In genomic region chr15:57887825-57888224, GRCh38 we compare ENCODE assay signal across 33 cellular contexts.
"Had no signal": no experiment of that assay in that cellular context is flagged by ENCODE, and none has a peak within 500 bp of the region (broad histone marks: within the 10 kb centered on the region; RNA-seq: fewer than 3 reads in every experiment).

No MANE protein-coding gene starts in this region.

- H3K4me1 ChIP-seq: adrenal gland, ascending aorta, body of pancreas, breast epithelium had no signal

- ATAC-seq: activated naive CD4-positive, alpha-beta T cell treated with anti-CD3 and anti-CD28 coated beads, Interleukin-2, amount 50 U/mL, for 72 hours; activated naive CD8-positive, alpha-beta T cell treated with anti-CD3 and anti-CD28 coated beads, Interleukin-2, amount 50 U/mL, for 24 hours; activated T-cell treated with anti-CD3 and anti-CD28 coated beads, Interleukin-2, amount 50 U/mL, for 4 hours; activated T-cell treated with anti-CD3 and anti-CD28 coated beads, Interleukin-2, amount 50 U/mL, for 72 hours; activated T-helper 17 cell treated with anti-CD3 and anti-CD28 coated beads, Interleukin-2, amount 50 U/mL, for 72 hours; body of pancreas had no signal

- H3K9me3 ChIP-seq: adrenal gland, ascending aorta, body of pancreas had no signal

- H3K36me3 ChIP-seq: adrenal gland, ascending aorta, brain microvascular endothelial cell, breast epithelium, cardiac muscle cell had no signal

- H3K27me3 ChIP-seq: ascending aorta, body of pancreas, brain microvascular endothelial cell, breast epithelium, cardiac muscle cell had no signal

- DNase-seq: activated effector memory CD4-positive, alpha-beta T cell treated with anti-CD3 and anti-CD28 coated beads, Interleukin-2, amount 50 U/mL, for 16 hours; activated effector memory CD4-positive, alpha-beta T cell treated with Interleukin-2 at 50 U/mL for 16 hours; activated gamma-delta T cell; activated gamma-delta T cell treated with Interleukin-2 at 50 U/mL for 16 hours; activated naive CD4-positive, alpha-beta T cell; activated naive CD4-positive, alpha-beta T cell treated with anti-CD3 and anti-CD28 coated beads for 36 hours; activated naive CD4-positive, alpha-beta T cell treated with anti-CD3 and anti-CD28 coated beads, Interleukin-2, amount 10 ng/mL, durations not matched to agents 7 days and 5 days; activated naive CD4-positive, alpha-beta T cell treated with anti-CD3 and anti-CD28 coated beads, Interleukin-2, amount 50 U/mL, for 16 hours; activated naive CD4-positive, alpha-beta T cell treated with Interleukin-2 at 50 U/mL for 16 hours; activated naive CD8-positive, alpha-beta T cell treated with anti-CD3 and anti-CD28 coated beads for 36 hours; activated naive CD8-positive, alpha-beta T cell treated with anti-CD3 and anti-CD28 coated beads, Interleukin-2, amount 10 ng/mL, durations not matched to agents 7 days and 5 days; activated naive CD8-positive, alpha-beta T cell treated with anti-CD3 and anti-CD28 coated beads, Interleukin-2, amount 50 U/mL, for 24 hours; activated T-cell treated with anti-CD3 and anti-CD28 coated beads, Interleukin-2, amount 50 U/mL, for 1 hour; activated T-cell treated with anti-CD3 and anti-CD28 coated beads, Interleukin-2, amount 50 U/mL, for 24 hours; activated T-cell treated with anti-CD3 and anti-CD28 coated beads, Interleukin-2, amount 50 U/mL, for 4 hours; activated T-cell treated with anti-CD3 and anti-CD28 coated beads, Interleukin-2, amount 50 U/mL, for 48 hours; activated T-cell treated with anti-CD3 and anti-CD28 coated beads, Interleukin-2, amount 50 U/mL, for 72 hours; adrenal gland; amniotic stem cell; amygdala; anterior cingulate cortex; aorta; body of pancreas; brain microvascular endothelial cell; caudate nucleus; central memory CD4-positive, alpha-beta T cell; cerebellar nuclear complex had no signal

- FAIRE-seq: astrocyte had no signal

- H3K4me3 ChIP-seq: adrenal gland, ascending aorta, body of pancreas, breast epithelium, cardiac muscle cell had no signal
